ENCODE assay signal across 20 cellular contexts in the genomic region with DNA sequence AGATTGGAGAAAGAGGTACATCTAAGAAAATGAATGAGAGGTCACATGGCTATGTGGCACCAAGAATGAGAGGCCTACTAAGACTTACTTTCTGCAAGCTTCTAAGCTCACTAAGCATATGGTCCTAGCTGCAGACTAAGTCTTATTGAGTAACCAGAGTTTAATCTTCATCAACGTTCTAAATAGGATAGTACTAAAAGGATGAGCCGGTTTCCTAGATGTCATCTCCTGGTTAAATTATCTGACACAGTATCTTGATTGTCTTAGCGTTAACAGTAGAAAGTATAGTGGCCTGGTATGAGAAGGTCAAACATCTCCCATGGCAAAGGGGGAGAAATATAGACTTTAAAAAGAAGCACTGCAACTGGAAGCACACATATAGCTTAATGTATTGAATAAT.
"Had no signal": no experiment of that assay in that cellular context is flagged by ENCODE, and none has a peak within 500 bp of the region (broad histone marks: within the 10 kb centered on the region; RNA-seq: fewer than 3 reads in every experiment).

No MANE protein-coding gene starts in this region.

- H3K27me3 Mint-ChIP-seq: naive B cell had no signal

- H3K27ac Mint-ChIP-seq: mesothelial cell of epicardium, naive B cell had no signal

- H3K27ac ChIP-seq: coronary artery, dorsolateral prefrontal cortex, esophagus muscularis mucosa, foreskin keratinocyte, gastroesophageal sphincter, heart right ventricle, left lung, lower lobe of right lung had no signal

- H3K4me3 ChIP-seq: coronary artery, dorsolateral prefrontal cortex, esophagus muscularis mucosa, gastroesophageal sphincter, heart right ventricle, left lung, lower lobe of right lung, mucosa of descending colon had no signal

- H3K4me1 Mint-ChIP-seq: naive B cell had no signal

- DNase-seq: dermis blood vessel endothelial cell; dorsolateral prefrontal cortex; effector CD4-positive, alpha-beta T cell; effector memory CD4-positive, alpha-beta T cell; foreskin keratinocyte; glutamatergic neuron; head of caudate nucleus; heart right ventricle; hippocampal formation; left cardiac atrium; left lung; left ventricle myocardium superior; lower lobe of right lung; mesenchymal stem cell; mucosa of descending colon; naive B cell had no signal

- H3K36me3 ChIP-seq: esophagus muscularis mucosa, gastroesophageal sphincter, heart right ventricle, left lung, lower lobe of right lung had no signal

- ATAC-seq: foreskin keratinocyte, gastroesophageal sphincter, heart right ventricle, left cardiac atrium, left lung, left ventricle myocardium superior, lower lobe of right lung, mucosa of descending colon had no signal

- H3K9me3 ChIP-seq: esophagus muscularis mucosa, gastroesophageal sphincter, heart right ventricle, left lung, lower lobe of right lung, mucosa of descending colon had no signal

- H3K36me3 Mint-ChIP-seq: naive B cell had no signal

- H3K27me3 ChIP-seq: dorsolateral prefrontal cortex, esophagus muscularis mucosa, foreskin keratinocyte, gastroesophageal sphincter, heart right ventricle, left lung had no signal

- H3K4me3 Mint-ChIP-seq: mesothelial cell of epicardium, naive B cell had no signal

- H3K4me1 ChIP-seq: esophagus muscularis mucosa, gastroesophageal sphincter, heart right ventricle, left lung, lower lobe of right lung had no signal
